10 cellular contexts compared by ENCODE assay signal in genomic region chr9:21836437-21837161, GRCh38. TPM values are rescaled to one million over a fixed set of nuclear protein-coding genes. Genes with fewer than 3 reads are reported as not detected.
DNase-seq lines count a peak whose midpoint lies in the region; ATAC-seq and TF ChIP-seq lines count a peak whose summit lies in the region.
"Had no signal": no experiment of that assay in that cellular context is flagged by ENCODE, and none has a peak within 500 bp of the region (broad histone marks: within the 10 kb centered on the region; RNA-seq: fewer than 3 reads in every experiment).

No MANE protein-coding gene starts in this region.

- H3K27ac ChIP-seq in RWPE1 = peak overlapping the region; percentile 73
- H3K27ac ChIP-seq in naive thymus-derived CD4-positive, alpha-beta T cell (ENCODE audit: low read depth, low read length) = no peak overlapping the region
- H3K27ac ChIP-seq: upper lobe of right lung had no signal

- peak; percentile 61 for ATAC-seq in stimulated activated naive CD8-positive, alpha-beta T cell treated with anti-CD3 and anti-CD28 coated beads, Interleukin-15, Interleukin-2, amounts not matched to agents 100 U/mL and 50 U/mL, for 24 hours
- no peak for ATAC-seq in naive thymus-derived CD4-positive, alpha-beta T cell
- ATAC-seq in GM19467 (IDR thresholded peaks at IDR 0.05; ENCODE audit: unreplicated experiment) = no peak
- ATAC-seq: upper lobe of right lung had no signal

- CTCF ChIA-PET in RWPE1 (lab: Yijun Ruan, JAX) = interaction anchor here (0.7 to 0.8 kb wide), 2 partner anchors 172 to 408 kb away, joined by 5 to 7 read pairs; no protein-coding TSS in a partner anchor
- CTCF ChIA-PET in naive thymus-derived CD4-positive, alpha-beta T cell (lab: Charles Lee) = no interaction called here

- H3K27me3 ChIP-seq in naive thymus-derived CD4-positive, alpha-beta T cell (ENCODE audit: control insufficient read depth in 2 of 2, insufficient read depth in 2 of 2, low read length in 2 of 2) = no peaks in the 10 kb centered on the region
- H3K27me3 ChIP-seq: upper lobe of right lung had no signal

- intact Hi-C loops in naive thymus-derived CD4-positive, alpha-beta T cell (cut with micrococcal nuclease) = no loop called here

- DNase-seq in activated naive CD4-positive, alpha-beta T cell treated with Interleukin-2 at 50 U/mL for 16 hours = no peak
- DNase-seq in RWPE1 (ENCODE audit: low spot score) (peak; percentile 97), fibroblast of peridontal ligament (ENCODE audit: extremely low read depth) (peak; percentile 100), CD1c-positive myeloid dendritic cell (ENCODE audit: extremely low spot score) (no peak)
- DNase-seq in stimulated activated naive CD8-positive, alpha-beta T cell treated with anti-CD3 and anti-CD28 coated beads, Interleukin-15, Interleukin-2, amounts not matched to agents 100 U/mL and 50 U/mL, for 24 hours = no peak
- no peak for DNase-seq in naive thymus-derived CD4-positive, alpha-beta T cell
- DNase-seq: hypothalamus, upper lobe of right lung had no signal

- POLR2A ChIA-PET in RWPE1 (lab: Yijun Ruan, JAX; ENCODE audit: low non-redundant PET) = no interaction called here
- POLR2A ChIA-PET in naive thymus-derived CD4-positive, alpha-beta T cell (lab: Charles Lee) = no interaction called here

- no peaks in the 10 kb centered on the region for H3K9me3 ChIP-seq in naive thymus-derived CD4-positive, alpha-beta T cell (ENCODE audit: control insufficient read depth in 2 of 3, low read length in 3 of 3)
- H3K9me3 ChIP-seq: upper lobe of right lung had no signal

- peaks cover 67% of the 10 kb centered on the region for H3K36me3 Mint-ChIP-seq in activated naive CD4-positive, alpha-beta T cell treated with anti-CD3 and anti-CD28 coated beads, Interleukin-2, amount 50 U/mL, for 24 hours
- peaks cover 55 to 92% (median 85%) of the 10 kb centered on the region in 5 donors for H3K36me3 Mint-ChIP-seq in naive thymus-derived CD4-positive, alpha-beta T cell

- H3K36me3 ChIP-seq in naive thymus-derived CD4-positive, alpha-beta T cell (ENCODE audit: control insufficient read depth in 2 of 3, insufficient read depth in 3 of 3, low read length in 3 of 3) = peaks cover 0 to 70% (median 10%) of the 10 kb centered on the region in 3 experiments

- H3K4me3 ChIP-seq in naive thymus-derived CD4-positive, alpha-beta T cell (ENCODE audit: low read length) = no peak overlapping the region
- H3K4me3 ChIP-seq: upper lobe of right lung had no signal

- peaks cover 34% of the 10 kb centered on the region for H3K4me1 Mint-ChIP-seq in activated naive CD4-positive, alpha-beta T cell treated with anti-CD3 and anti-CD28 coated beads, Interleukin-2, amount 50 U/mL, for 24 hours
- H3K4me1 Mint-ChIP-seq in naive thymus-derived CD4-positive, alpha-beta T cell = peaks cover 0 to 28% (median 12%) of the 10 kb centered on the region in 7 donors

- peak overlapping the region; percentile 52 for H3K27ac Mint-ChIP-seq in activated naive CD4-positive, alpha-beta T cell treated with anti-CD3 and anti-CD28 coated beads, Interleukin-2, amount 50 U/mL, for 24 hours
- no peak overlapping the region for H3K27ac Mint-ChIP-seq in naive thymus-derived CD4-positive, alpha-beta T cell

- no peak overlapping the region for H3K4me3 Mint-ChIP-seq in activated naive CD4-positive, alpha-beta T cell treated with anti-CD3 and anti-CD28 coated beads, Interleukin-2, amount 50 U/mL, for 24 hours
- H3K4me3 Mint-ChIP-seq in naive thymus-derived CD4-positive, alpha-beta T cell = no peak overlapping the region

- no peaks in the 10 kb centered on the region for H3K27me3 Mint-ChIP-seq in activated naive CD4-positive, alpha-beta T cell treated with anti-CD3 and anti-CD28 coated beads, Interleukin-2, amount 50 U/mL, for 24 hours
- H3K27me3 Mint-ChIP-seq in naive thymus-derived CD4-positive, alpha-beta T cell = no peaks in the 10 kb centered on the region

- TF ChIP-seq CTCF in RWPE1 (conservative IDR thresholded peaks at IDR 0.05; ENCODE audit: low read depth) = no peak

- no peaks in the 10 kb centered on the region for H3K4me1 ChIP-seq in naive thymus-derived CD4-positive, alpha-beta T cell (ENCODE audit: control insufficient read depth in 2 of 2, insufficient read depth in 2 of 2, low read length in 2 of 2)

- peaks cover 5% of the 10 kb centered on the region for H3K9me3 Mint-ChIP-seq in activated naive CD4-positive, alpha-beta T cell treated with anti-CD3 and anti-CD28 coated beads, Interleukin-2, amount 50 U/mL, for 24 hours
- H3K9me3 Mint-ChIP-seq in naive thymus-derived CD4-positive, alpha-beta T cell = peaks cover 0 to 12% (median 5%) of the 10 kb centered on the region in 11 donors

RNA-seq across cellular contexts. Expression of gene MTAP, which starts 34.2 kb away (rescaled TPM):
- 10 to 100 TPM; 29.0 to 50.7 (median 43.2) TPM for total RNA-seq in naive thymus-derived CD4-positive, alpha-beta T cell
- 10 to 100 TPM; 13.1 to 20.3 TPM for polyA plus RNA-seq in naive thymus-derived CD4-positive, alpha-beta T cell

Comparison
In these comparisons a context has a peak if more than half of its experiments do, and no peak if none do; other contexts are left out.
1. DNase-seq: peak in RWPE1 (single experiment) and fibroblast of peridontal ligament (single experiment); none in activated naive CD4-positive, alpha-beta T cell treated with Interleukin-2 at 50 U/mL for 16 hours (single experiment), stimulated activated naive CD8-positive, alpha-beta T cell treated with anti-CD3 and anti-CD28 coated beads, Interleukin-15, Interleukin-2, amounts not matched to agents 100 U/mL and 50 U/mL, for 24 hours (single experiment), naive thymus-derived CD4-positive, alpha-beta T cell (0 of 9) and CD1c-positive myeloid dendritic cell (single experiment).